ENCODE assay signal across 25 cellular contexts in the genomic region with DNA sequence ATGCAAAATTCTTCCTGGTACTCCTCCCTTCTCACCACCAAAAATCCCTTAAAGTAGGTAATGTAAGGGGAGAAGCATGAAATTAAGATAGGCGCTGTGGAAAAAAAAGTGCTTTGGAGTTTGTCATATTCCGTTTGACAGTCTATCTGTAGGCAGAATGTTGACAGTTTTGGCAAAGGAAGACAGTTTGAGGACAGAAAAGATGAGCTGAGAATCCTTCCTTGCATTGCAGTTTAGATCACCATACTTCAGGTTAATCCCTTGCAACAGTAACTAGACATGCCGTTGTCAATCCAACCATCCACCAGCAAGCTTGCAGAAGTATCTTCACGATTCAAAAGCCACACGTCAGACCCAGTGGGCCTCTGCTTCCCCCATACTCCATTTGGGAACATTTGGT.
"Had no signal": no experiment of that assay in that cellular context is flagged by ENCODE, and none has a peak within 500 bp of the region (broad histone marks: within the 10 kb centered on the region; RNA-seq: fewer than 3 reads in every experiment).

No MANE protein-coding gene starts in this region.

- H3K36me3 Mint-ChIP-seq: activated naive CD8-positive, alpha-beta T cell had no signal

- H3K4me3 ChIP-seq: coronary artery, dorsolateral prefrontal cortex, heart left ventricle had no signal

- H3K27ac ChIP-seq: brain microvascular endothelial cell, coronary artery, dorsolateral prefrontal cortex, heart left ventricle had no signal

- H3K9me3 ChIP-seq: heart left ventricle had no signal

- DNase-seq: activated CD4-positive, alpha-beta memory T cell treated with anti-CD3 and anti-CD28 coated beads, Interleukin-2, amount 10 ng/mL, durations not matched to agents 7 days and 5 days; activated CD4-positive, alpha-beta T cell treated with anti-CD3 and anti-CD28 coated beads for 1 hour; activated CD4-positive, alpha-beta T cell treated with anti-CD3 and anti-CD28 coated beads for 4 hours; activated CD4-positive, alpha-beta T cell treated with anti-CD3 and anti-CD28 coated beads, Interleukin-2, amount 10 ng/mL, durations not matched to agents 7 days and 5 days; activated CD4-positive, alpha-beta T cell treated with anti-CD3 and anti-CD28 coated beads, Interleukin-2, amount 50 U/mL, for 4 hours; activated effector memory CD4-positive, alpha-beta T cell treated with Interleukin-2 at 50 U/mL for 16 hours; activated gamma-delta T cell treated with Interleukin-2 at 50 U/mL for 16 hours; activated naive CD4-positive, alpha-beta T cell treated with anti-CD3 and anti-CD28 coated beads, Interleukin-2, amount 50 U/mL, for 16 hours; activated naive CD4-positive, alpha-beta T cell treated with Interleukin-2 at 50 U/mL for 16 hours; activated T-cell treated with anti-CD3 and anti-CD28 coated beads, Interleukin-2, amount 50 U/mL, for 4 hours; amniotic stem cell; anterior cingulate cortex; dorsolateral prefrontal cortex; effector memory CD4-positive, alpha-beta T cell; endodermal cell; glutamatergic neuron; heart left ventricle; T-helper 2 cell had no signal

- H3K27ac Mint-ChIP-seq: activated CD4-positive, alpha-beta memory T cell treated with anti-CD3 and anti-CD28 coated beads, Interleukin-2, amount 10 ng/mL, durations not matched to agents 7 days and 5 days; activated CD4-positive, alpha-beta T cell treated with anti-CD3 and anti-CD28 coated beads, Interleukin-2, amount 10 ng/mL, durations not matched to agents 7 days and 5 days; activated naive CD8-positive, alpha-beta T cell; activated T-helper 17 cell treated with anti-CD3 and anti-CD28 coated beads, Interleukin-2, amount 50 U/mL, for 72 hours; dendritic cell treated with granulocyte-macrophage colony-stimulating factor and Interleukin-4, amounts not matched to agents 40 ng/mL and 50 ng/mL, for 4 days; endodermal cell had no signal

- H3K27me3 ChIP-seq: brain microvascular endothelial cell, heart left ventricle had no signal

- ATAC-seq: activated T-cell treated with anti-CD3 and anti-CD28 coated beads, Interleukin-2, amount 50 U/mL, for 4 hours; activated T-helper 17 cell treated with anti-CD3 and anti-CD28 coated beads, Interleukin-2, amount 50 U/mL, for 72 hours; esophagus mucosa; heart left ventricle had no signal

- H3K9me3 Mint-ChIP-seq: activated CD4-positive, alpha-beta memory T cell treated with anti-CD3 and anti-CD28 coated beads, Interleukin-2, amount 10 ng/mL, durations not matched to agents 7 days and 5 days; activated CD4-positive, alpha-beta T cell treated with anti-CD3 and anti-CD28 coated beads, Interleukin-2, amount 10 ng/mL, durations not matched to agents 7 days and 5 days; activated T-cell treated with anti-CD3 and anti-CD28 coated beads, Interleukin-2, amount 50 U/mL, for 4 hours; activated T-helper 17 cell treated with anti-CD3 and anti-CD28 coated beads, Interleukin-2, amount 50 U/mL, for 72 hours; central memory CD8-positive, alpha-beta T cell; dendritic cell treated with granulocyte-macrophage colony-stimulating factor and Interleukin-4, amounts not matched to agents 40 ng/mL and 50 ng/mL, for 4 days; endodermal cell had no signal

- H3K27me3 Mint-ChIP-seq: activated CD4-positive, alpha-beta T cell treated with anti-CD3 and anti-CD28 coated beads, Interleukin-2, amount 10 ng/mL, durations not matched to agents 7 days and 5 days; activated naive CD8-positive, alpha-beta T cell; activated T-helper 17 cell treated with anti-CD3 and anti-CD28 coated beads, Interleukin-2, amount 50 U/mL, for 72 hours; central memory CD8-positive, alpha-beta T cell had no signal

- H3K4me1 Mint-ChIP-seq: activated CD4-positive, alpha-beta memory T cell treated with anti-CD3 and anti-CD28 coated beads, Interleukin-2, amount 10 ng/mL, durations not matched to agents 7 days and 5 days; activated CD4-positive, alpha-beta T cell treated with anti-CD3 and anti-CD28 coated beads, Interleukin-2, amount 10 ng/mL, durations not matched to agents 7 days and 5 days; central memory CD8-positive, alpha-beta T cell had no signal

- H3K36me3 ChIP-seq: brain microvascular endothelial cell, heart left ventricle had no signal

- H3K4me3 Mint-ChIP-seq: activated CD4-positive, alpha-beta memory T cell treated with anti-CD3 and anti-CD28 coated beads, Interleukin-2, amount 10 ng/mL, durations not matched to agents 7 days and 5 days; activated CD4-positive, alpha-beta T cell treated with anti-CD3 and anti-CD28 coated beads, Interleukin-2, amount 10 ng/mL, durations not matched to agents 7 days and 5 days; activated naive CD8-positive, alpha-beta T cell; activated T-cell treated with anti-CD3 and anti-CD28 coated beads, Interleukin-2, amount 50 U/mL, for 4 hours; activated T-helper 17 cell treated with anti-CD3 and anti-CD28 coated beads, Interleukin-2, amount 50 U/mL, for 72 hours; central memory CD8-positive, alpha-beta T cell; dendritic cell treated with granulocyte-macrophage colony-stimulating factor and Interleukin-4, amounts not matched to agents 40 ng/mL and 50 ng/mL, for 4 days; endodermal cell had no signal
